In genomic region chr9:95167998-95168397, GRCh38 we compare ENCODE assay signal across 1 cellular context.
TF ChIP-seq lines count a peak whose summit lies in the region.

No MANE protein-coding gene starts in this region.

TF ChIP-seq in IMR-90, 13 proteins besides CTCF, POLR2A, EP300 and RAD21 (continued from another document):
- TF ChIP-seq MXI1 (IDR thresholded peaks at IDR 0.05; ENCODE audit: borderline replicate concordance, low read depth, low read length) = no peak
- no peak for TF ChIP-seq BHLHE40 (IDR thresholded peaks at IDR 0.05; ENCODE audit: low read depth, low read length)
- TF ChIP-seq RCOR1 (IDR thresholded peaks at IDR 0.05; ENCODE audit: insufficient replicate concordance, low read length) = no peak
